12 cellular contexts compared by ENCODE assay signal in genomic region chr7:106959753-106960152, GRCh38.
DNase-seq lines count a peak whose midpoint lies in the region; ATAC-seq and TF ChIP-seq lines count a peak whose summit lies in the region.
"Had no signal": no experiment of that assay in that cellular context is flagged by ENCODE, and none has a peak within 500 bp of the region (broad histone marks: within the 10 kb centered on the region; RNA-seq: fewer than 3 reads in every experiment).

No MANE protein-coding gene starts in this region.

- no TSS peak for BruUV-seq in PC-3 (replicated peaks; lab: Mats Ljungman, UMichigan)

- H3K4me1 ChIP-seq in PC-3 (ENCODE audit: insufficient read depth, low read length) = no peaks in the 10 kb centered on the region
- H3K4me1 ChIP-seq: uterus had no signal

- H3K36me3 Mint-ChIP-seq in glutamatergic neuron (ENCODE audit: unreplicated experiment) = no peaks in the 10 kb centered on the region
- H3K36me3 Mint-ChIP-seq: activated naive CD8-positive, alpha-beta T cell treated with anti-CD3 and anti-CD28 coated beads, Interleukin-2, amount 10 ng/mL, durations not matched to agents 7 days and 5 days had no signal

- intact Hi-C loops in PC-3 (cut with micrococcal nuclease) (no loop called here), head of caudate nucleus (cut with DNase I) (no loop called here)

- no peak overlapping the region for H2AFZ ChIP-seq in PC-3 (ENCODE audit: low read length)

- TF ChIP-seq CTCF in C4-2B (conservative IDR thresholded peaks at IDR 0.05) (peak; percentile 38), GM12875 (IDR thresholded peaks at IDR 0.05; ENCODE audit: borderline replicate concordance, insufficient read depth, low read depth, low read length) (peak; percentile 49), PC-3 (conservative IDR thresholded peaks at IDR 0.05; ENCODE audit: low read depth, low read length) (0 out of 2 replicates have a peak, but pooled peaks have one; percentile 10), glutamatergic neuron (IDR thresholded peaks at IDR 0.05; ENCODE audit: partially characterized antibody, unreplicated experiment) (peak; percentile 47)

- H3K27ac Mint-ChIP-seq in glutamatergic neuron (ENCODE audit: unreplicated experiment) = no peak overlapping the region
- H3K27ac Mint-ChIP-seq: activated naive CD8-positive, alpha-beta T cell treated with anti-CD3 and anti-CD28 coated beads, Interleukin-2, amount 10 ng/mL, durations not matched to agents 7 days and 5 days had no signal

- H3K4me3 ChIP-seq in GM12875 (ENCODE audit: low read depth, low read length) = no peak overlapping the region
- no peak overlapping the region for H3K4me3 ChIP-seq in PC-3 (ENCODE audit: low read length)
- H3K4me3 ChIP-seq: mucosa of descending colon, uterus had no signal

- H3K27ac ChIP-seq in C4-2B (no peak overlapping the region), PC-3 (ENCODE audit: low read length) (no peak overlapping the region)
- H3K27ac ChIP-seq: uterus had no signal

- no peak overlapping the region for H3K9ac ChIP-seq in PC-3 (ENCODE audit: low read length)

- POLR2A ChIA-PET in PC-3 (lab: Charles Lee; ENCODE audit: unreplicated experiment) = no interaction called here

- H3K36me3 ChIP-seq in PC-3 (ENCODE audit: low read depth, low read length) = no peaks in the 10 kb centered on the region
- H3K36me3 ChIP-seq: uterus had no signal

- H3K9me3 Mint-ChIP-seq in glutamatergic neuron (ENCODE audit: unreplicated experiment) = peaks cover 2% of the 10 kb centered on the region
- H3K9me3 Mint-ChIP-seq: activated naive CD8-positive, alpha-beta T cell treated with anti-CD3 and anti-CD28 coated beads, Interleukin-2, amount 10 ng/mL, durations not matched to agents 7 days and 5 days had no signal

- peaks cover 3% of the 10 kb centered on the region for H3K27me3 Mint-ChIP-seq in glutamatergic neuron (ENCODE audit: unreplicated experiment)
- H3K27me3 Mint-ChIP-seq: activated naive CD8-positive, alpha-beta T cell treated with anti-CD3 and anti-CD28 coated beads, Interleukin-2, amount 10 ng/mL, durations not matched to agents 7 days and 5 days had no signal

- ATAC-seq in PC-3 (peak; percentile 56; the same call in 1 of the 2 replicates), HG03521 (IDR thresholded peaks at IDR 0.05; ENCODE audit: unreplicated experiment) (no peak)
- ATAC-seq: mucosa of descending colon had no signal

- no peak overlapping the region for H3K4me3 Mint-ChIP-seq in glutamatergic neuron (ENCODE audit: unreplicated experiment)
- H3K4me3 Mint-ChIP-seq: activated naive CD8-positive, alpha-beta T cell treated with anti-CD3 and anti-CD28 coated beads, Interleukin-2, amount 10 ng/mL, durations not matched to agents 7 days and 5 days had no signal

- no peaks in the 10 kb centered on the region for H3F3A ChIP-seq in PC-3 (ENCODE audit: low read length, unreplicated experiment)

- H3K27me3 ChIP-seq in PC-3 (ENCODE audit: low read length) = peaks cover 27% of the 10 kb centered on the region
- H3K27me3 ChIP-seq: uterus had no signal

- no peaks in the 10 kb centered on the region for H3K79me2 ChIP-seq in PC-3 (ENCODE audit: low read length)

- H3K9me2 ChIP-seq in PC-3 (replicated peaks; ENCODE audit: low read length) = no peaks in the 10 kb centered on the region

- H4K20me1 ChIP-seq in PC-3 (ENCODE audit: low read length) = no peaks in the 10 kb centered on the region

- CTCF ChIA-PET in PC-3 (lab: Charles Lee) = interaction anchor here (0.7 kb wide), 1 partner anchor 12 kb away, joined by 3 read pairs; no protein-coding TSS in a partner anchor

- no peaks in the 10 kb centered on the region for H3K9me3 ChIP-seq in PC-3 (ENCODE audit: low read length)
- H3K9me3 ChIP-seq: mucosa of descending colon, uterus had no signal

- DNase-seq in PC-3 = peak; percentile 13
- peak; percentile 31 for DNase-seq in glutamatergic neuron
- DNase-seq in cortex of kidney (lab: John Stamatoyannopoulos, UW) = no peak
- no peak for DNase-seq in MV-4-11 (lab: John Stamatoyannopoulos, UW)
- DNase-seq in head of caudate nucleus = no peak
- DNase-seq: activated naive CD8-positive, alpha-beta T cell treated with anti-CD3 and anti-CD28 coated beads, Interleukin-2, amount 10 ng/mL, durations not matched to agents 7 days and 5 days; mucosa of descending colon; NCI-H2171 treated with DMSO at 0.1 percent for 48 hours; uterus had no signal

- H3K4me2 ChIP-seq in PC-3 (ENCODE audit: low read length) = no peak overlapping the region

- H3K4me1 Mint-ChIP-seq in glutamatergic neuron (ENCODE audit: low read depth, unreplicated experiment) = no peaks in the 10 kb centered on the region
- H3K4me1 Mint-ChIP-seq: activated naive CD8-positive, alpha-beta T cell treated with anti-CD3 and anti-CD28 coated beads, Interleukin-2, amount 10 ng/mL, durations not matched to agents 7 days and 5 days had no signal

Comparison
In these comparisons a context has a peak if more than half of its experiments do, and no peak if none do; other contexts are left out.
1. DNase-seq: peak in PC-3 (single experiment) and glutamatergic neuron (single experiment); none in cortex of kidney (single experiment), MV-4-11 (single experiment) and head of caudate nucleus (0 of 42).
2. Peak in every context shown above with its lines, with median percentiles within 50 percentile points of each other: CTCF ChIP-seq.